In the genomic region with DNA sequence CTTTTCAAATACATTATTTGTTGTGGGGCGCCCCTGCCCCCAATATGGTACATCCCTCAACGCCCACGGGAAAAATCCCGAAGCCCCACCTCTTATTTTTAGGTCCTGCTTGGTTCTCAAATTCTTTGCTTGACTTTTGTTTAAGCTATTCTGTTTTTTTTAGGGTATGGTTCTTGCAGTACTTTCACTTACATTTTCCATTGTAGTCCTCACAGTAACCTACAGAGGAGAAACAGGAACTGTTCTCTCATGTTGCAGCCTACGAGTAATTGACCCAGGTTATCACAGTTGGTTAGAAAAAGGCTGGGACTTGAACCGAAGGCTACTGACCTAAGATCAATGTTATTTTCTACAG, we compare ENCODE assay signal across 8 cellular contexts. TPM values are rescaled to one million over a fixed set of nuclear protein-coding genes. Genes with fewer than 3 reads are reported as not detected.
DNase-seq lines count a peak whose midpoint lies in the region; ATAC-seq and TF ChIP-seq lines count a peak whose summit lies in the region.

No MANE protein-coding gene starts in this region.

- TF ChIP-seq CTCF in HCT116 (IDR thresholded peaks at IDR 0.05 in 2 of 3, conservative IDR thresholded peaks at IDR 0.05 in 1 of 3; ENCODE audit: borderline replicate concordance in 1 of 3, insufficient read depth in 1 of 3, low read depth in 2 of 3, low read length in 2 of 3) (no peak), hepatocyte (IDR thresholded peaks at IDR 0.05; ENCODE audit: poor library complexity) (no peak), smooth muscle cell (IDR thresholded peaks at IDR 0.05; ENCODE audit: borderline replicate concordance, insufficient read depth, poor library complexity, severe bottlenecking) (no peak)

- TF ChIP-seq RAD21 in HCT116 (IDR thresholded peaks at IDR 0.05; ENCODE audit: low read depth) = no peak

- peak overlapping the region; percentile 100 for H3K27ac Mint-ChIP-seq in activated naive CD4-positive, alpha-beta T cell treated with anti-CD3 and anti-CD28 coated beads, Interleukin-2, amount 50 U/mL, for 24 hours

- intact Hi-C loops in HCT116 (cut with micrococcal nuclease) = loop anchor here (1.0 to 10.0 kb wide), 2 partner anchors 205 to 366 kb away; a partner anchor contains a TSS

- H3K9me2 ChIP-seq in HCT116 (ENCODE audit: insufficient read depth) (no peaks in the 10 kb centered on the region), hepatocyte (replicated peaks; ENCODE audit: insufficient read depth) (no peaks in the 10 kb centered on the region)

- TSS peak; percentile 70 for BruUV-seq in HCT116 (replicated peaks; lab: Mats Ljungman, UMichigan)

- peak overlapping the region; percentile 87 for H3K27ac ChIP-seq in HCT116 (ENCODE audit: low read depth, low read length)
- peak overlapping the region; percentile 98 for H3K27ac ChIP-seq in hepatocyte
- peak overlapping the region; percentile 73 for H3K27ac ChIP-seq in smooth muscle cell (ENCODE audit: low read depth)

- H4K20me1 ChIP-seq in HCT116 (ENCODE audit: insufficient read depth) (no peaks in the 10 kb centered on the region), hepatocyte (ENCODE audit: insufficient read depth, poor library complexity, severe bottlenecking) (no peaks in the 10 kb centered on the region), smooth muscle cell (ENCODE audit: low read depth) (no peaks in the 10 kb centered on the region)

- H3K4me3 Mint-ChIP-seq in activated naive CD4-positive, alpha-beta T cell treated with anti-CD3 and anti-CD28 coated beads, Interleukin-2, amount 50 U/mL, for 24 hours = peak overlapping the region; percentile 87

- H3K9ac ChIP-seq in HCT116 (ENCODE audit: low read length) (peak overlapping the region; percentile 74), smooth muscle cell (ENCODE audit: low read depth) (peak overlapping the region; percentile 95)

- peak overlapping the region; percentile 58 for H2AFZ ChIP-seq in HCT116 (ENCODE audit: low read depth, low read length, poor library complexity, severe bottlenecking)
- H2AFZ ChIP-seq in hepatocyte = peak overlapping the region; percentile 67
- peak overlapping the region; percentile 87 for H2AFZ ChIP-seq in smooth muscle cell (ENCODE audit: low read depth)

- peaks cover 11% of the 10 kb centered on the region for H3K36me3 Mint-ChIP-seq in activated naive CD4-positive, alpha-beta T cell treated with anti-CD3 and anti-CD28 coated beads, Interleukin-2, amount 50 U/mL, for 24 hours

- WGBS in hepatocyte (ENCODE audit: low lambda C conversion rate, missing lambda C conversion rate) = 6% methylated on average over 6 of the region's 6 CpGs
- 18% methylated on average over 6 of the region's 6 CpGs for WGBS in smooth muscle cell (ENCODE audit: low lambda C conversion rate)

- peak in 3 of 4 experiments; percentile 38 to 70 (median 53) for DNase-seq in activated CD4-positive, CD25-positive, alpha-beta regulatory T cell (lab: John Stamatoyannopoulos, UW)
- no peak for DNase-seq in activated CD4-positive, CD25-positive, alpha-beta regulatory T cell treated with anti-CD3 and anti-CD28 coated beads, Interleukin-2, amount 50 U/mL, for 72 hours
- DNase-seq in HCT116 (ENCODE audit: low read depth, low spot score) = no peak
- no peak for DNase-seq in MG63
- DNase-seq in hepatocyte (ENCODE audit: low spot score) = no peak
- no peak for DNase-seq in smooth muscle cell (lab: John Stamatoyannopoulos, UW; ENCODE audit: unreplicated experiment)
- no peak for DNase-seq in DMS79 (lab: John Stamatoyannopoulos, UW)

- no peaks in the 10 kb centered on the region for H3K27me3 ChIP-seq in HCT116 (ENCODE audit: insufficient read depth, low read length)
- H3K27me3 ChIP-seq in MG63 = no peaks in the 10 kb centered on the region
- no peaks in the 10 kb centered on the region for H3K27me3 ChIP-seq in hepatocyte
- H3K27me3 ChIP-seq in smooth muscle cell (ENCODE audit: low read depth) = no peaks in the 10 kb centered on the region

- H3K79me2 ChIP-seq in HCT116 (ENCODE audit: insufficient read depth, low read length) (peaks cover 14% of the 10 kb centered on the region), hepatocyte (peaks cover 41% of the 10 kb centered on the region), smooth muscle cell (ENCODE audit: low read depth) (peaks cover 22% of the 10 kb centered on the region)

- H3K4me1 Mint-ChIP-seq in activated naive CD4-positive, alpha-beta T cell treated with anti-CD3 and anti-CD28 coated beads, Interleukin-2, amount 50 U/mL, for 24 hours = peaks cover 48% of the 10 kb centered on the region

- H3K36me3 ChIP-seq in HCT116 (ENCODE audit: control insufficient read depth in 1 of 2, insufficient read depth in 2 of 2, low read length in 2 of 2) (peaks cover 0 to 4% of the 10 kb centered on the region in 2 experiments; a peak in 2 of 4 replicates), MG63 (peaks cover 3% of the 10 kb centered on the region; the same call in 1 of the 2 replicates), hepatocyte (replicated peaks; ENCODE audit: insufficient read depth, low read depth) (peaks cover 4% of the 10 kb centered on the region), smooth muscle cell (ENCODE audit: low read depth) (no peaks in the 10 kb centered on the region)

- ATAC-seq in HCT116 = peak; percentile 26

- H3K4me3 ChIP-seq in HCT116 (replicated peaks in 1 of 2; ENCODE audit: low read depth in 1 of 2, low read length in 2 of 2) (peak overlapping the region; percentile 71 to 80), MG63 (peak overlapping the region; percentile 78), hepatocyte (peak overlapping the region; percentile 94), smooth muscle cell (peak overlapping the region; percentile 82)

- H3K9me3 ChIP-seq in HCT116 (ENCODE audit: control insufficient read depth in 1 of 2, insufficient read depth in 1 of 2, low read depth in 1 of 2, low read length in 2 of 2) (no peaks in the 10 kb centered on the region), MG63 (no peaks in the 10 kb centered on the region; the same call in 1 of the 2 replicates), hepatocyte (ENCODE audit: low read depth) (no peaks in the 10 kb centered on the region), smooth muscle cell (replicated peaks; ENCODE audit: low read depth) (no peaks in the 10 kb centered on the region)

- POLR2A ChIA-PET in HCT116 (lab: Charles Lee) = no interaction called here

- H3K4me2 ChIP-seq in HCT116 (ENCODE audit: low read length) (peak overlapping the region; percentile 86), hepatocyte (peak overlapping the region; percentile 81), smooth muscle cell (peak overlapping the region; percentile 88)

- peaks cover 1% of the 10 kb centered on the region for H3K9me3 Mint-ChIP-seq in activated naive CD4-positive, alpha-beta T cell treated with anti-CD3 and anti-CD28 coated beads, Interleukin-2, amount 50 U/mL, for 24 hours

- no peaks in the 10 kb centered on the region for H3K27me3 Mint-ChIP-seq in activated naive CD4-positive, alpha-beta T cell treated with anti-CD3 and anti-CD28 coated beads, Interleukin-2, amount 50 U/mL, for 24 hours

- H3F3A ChIP-seq in smooth muscle cell (ENCODE audit: low read depth) = no peaks in the 10 kb centered on the region

- H3K4me1 ChIP-seq in HCT116 (ENCODE audit: control insufficient read depth in 1 of 2, insufficient read depth in 2 of 2, low read length in 2 of 2) (peaks cover 6 to 19% of the 10 kb centered on the region in 2 experiments; a peak in 3 of 4 replicates), hepatocyte (ENCODE audit: insufficient read depth) (peaks cover 6% of the 10 kb centered on the region), smooth muscle cell (ENCODE audit: low read depth) (peaks cover 16% of the 10 kb centered on the region)

- RAD21 ChIA-PET in HCT116 (lab: Charles Lee; ENCODE audit: low non-redundant PET in 1 of 2, low total read pairs in 2 of 2, uncharacterized antibody in 2 of 2, unreplicated experiment in 2 of 2) = no interaction called here

- CTCF ChIA-PET in HCT116 (lab: Charles Lee) = interaction anchor here (0.7 kb wide), 1 partner anchor 105 kb away, joined by 3 read pairs; no protein-coding TSS in a partner anchor

- no peak for TF ChIP-seq POLR2A in HCT116 (IDR thresholded peaks at IDR 0.05; ENCODE audit: borderline replicate concordance, extremely low read depth, insufficient read depth, insufficient read length)

TF ChIP-seq in HCT116, 20 proteins besides CTCF, POLR2A, EP300 and RAD21:
- TF ChIP-seq, protein P1, sequence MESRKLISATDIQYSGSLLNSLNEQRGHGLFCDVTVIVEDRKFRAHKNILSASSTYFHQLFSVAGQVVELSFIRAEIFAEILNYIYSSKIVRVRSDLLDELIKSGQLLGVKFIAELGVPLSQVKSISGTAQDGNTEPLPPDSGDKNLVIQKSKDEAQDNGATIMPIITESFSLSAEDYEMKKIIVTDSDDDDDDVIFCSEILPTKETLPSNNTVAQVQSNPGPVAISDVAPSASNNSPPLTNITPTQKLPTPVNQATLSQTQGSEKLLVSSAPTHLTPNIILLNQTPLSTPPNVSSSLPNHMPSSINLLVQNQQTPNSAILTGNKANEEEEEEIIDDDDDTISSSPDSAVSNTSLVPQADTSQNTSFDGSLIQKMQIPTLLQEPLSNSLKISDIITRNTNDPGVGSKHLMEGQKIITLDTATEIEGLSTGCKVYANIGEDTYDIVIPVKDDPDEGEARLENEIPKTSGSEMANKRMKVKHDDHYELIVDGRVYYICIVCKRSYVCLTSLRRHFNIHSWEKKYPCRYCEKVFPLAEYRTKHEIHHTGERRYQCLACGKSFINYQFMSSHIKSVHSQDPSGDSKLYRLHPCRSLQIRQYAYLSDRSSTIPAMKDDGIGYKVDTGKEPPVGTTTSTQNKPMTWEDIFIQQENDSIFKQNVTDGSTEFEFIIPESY (IDR thresholded peaks at IDR 0.05; ENCODE audit: extremely low read depth, insufficient replicate concordance, low read length) = no peak
- TF ChIP-seq EGR1 (IDR thresholded peaks at IDR 0.05; ENCODE audit: low read depth) = peak; percentile 72
TF ChIP-seq in HCT116: peak in this region for 1.

RNA-seq across cellular contexts. Expression of a gene that starts 0.7 kb away (rescaled TPM):
- 17.7 TPM for total RNA-seq in HCT116 (2021; ENCODE audit: unreplicated experiment)
- polyA plus RNA-seq in HCT116 (2012) = 3.5 and 3.8 TPM in 2 replicates
- 1.7 and 2.7 TPM in 2 replicates for total RNA-seq in MG63 (2014; rRNA removed; shearing (Covaris generic); ENCODE audit: low replicate concordance)
- 11.1 and 13.6 TPM in 2 replicates for total RNA-seq in hepatocyte
- polyA plus RNA-seq in hepatocyte = 3.9 and 6.2 TPM in 2 replicates
- 11.5 and 15.3 TPM in 2 replicates for total RNA-seq in smooth muscle cell
- polyA plus RNA-seq in smooth muscle cell = 4.8 and 6.9 TPM in 2 replicates

Comparison
In these comparisons a context has a peak if more than half of its experiments do, and no peak if none do; other contexts are left out.
1. DNase-seq: peak in activated CD4-positive, CD25-positive, alpha-beta regulatory T cell (3 of 4); none in activated CD4-positive, CD25-positive, alpha-beta regulatory T cell treated with anti-CD3 and anti-CD28 coated beads, Interleukin-2, amount 50 U/mL, for 72 hours (single experiment), HCT116 (single experiment), MG63 (single experiment), hepatocyte (single experiment), smooth muscle cell (single experiment) and DMS79 (single experiment).
2. Peak in every context shown above with its lines, with median percentiles within 50 percentile points of each other: H2AFZ ChIP-seq, H3K27ac ChIP-seq, H3K4me2 ChIP-seq and H3K4me3 ChIP-seq.